In genomic region chr5:54518146-54519082, GRCh38 we compare ENCODE assay signal across 8 cellular contexts. TPM values are rescaled to one million over a fixed set of nuclear protein-coding genes. Genes with fewer than 3 reads are reported as not detected.
DNase-seq lines count a peak whose midpoint lies in the region; ATAC-seq and TF ChIP-seq lines count a peak whose summit lies in the region.

No MANE protein-coding gene starts in this region.

- POLR2A ChIA-PET in GM10248 (lab: Yijun Ruan, JAX): no interaction called here
- POLR2A ChIA-PET in naive thymus-derived CD4-positive, alpha-beta T cell (lab: Charles Lee): interaction anchor here (0.6 to 5.3 kb wide), 10 partner anchors 8 to 351 kb away, joined by 3 to 54 read pairs (median 6); no protein-coding TSS in a partner anchor

- peak overlapping the region in 9 of 10 donors; percentile 82 to 94 (median 92) for H3K4me3 Mint-ChIP-seq in naive thymus-derived CD4-positive, alpha-beta T cell

- H3K36me3 Mint-ChIP-seq in naive thymus-derived CD4-positive, alpha-beta T cell: peaks cover 0 to 38% (median 3%) of the 10 kb centered on the region in 5 donors

- H3K27me3 ChIP-seq in esophagus (ENCODE audit: control insufficient read depth in 1 of 2, insufficient read depth in 2 of 2, low read length in 2 of 2): no peaks in the 10 kb centered on the region
- H3K27me3 ChIP-seq in naive thymus-derived CD4-positive, alpha-beta T cell (ENCODE audit: control insufficient read depth in 2 of 2, insufficient read depth in 2 of 2, low read length in 2 of 2): no peaks in the 10 kb centered on the region
- H3K27me3 ChIP-seq in stomach: no peaks in the 10 kb centered on the region

- peak overlapping the region in 3 of 9 donors; percentile 53 to 60 (median 59) for H3K27ac Mint-ChIP-seq in naive thymus-derived CD4-positive, alpha-beta T cell

- DNase-seq in GM10248 (ENCODE audit: extremely low spot score) (peak; percentile 58), HFF-Myc (ENCODE audit: extremely low read depth, low read depth) (no peak), NCI-H2171 treated with DMSO at 0.1 percent for 48 hours (lab: John Stamatoyannopoulos, UW) (peak; percentile 62), activated T-cell treated with anti-CD3 and anti-CD28 coated beads for 24 hours (ENCODE audit: low read depth) (peak; percentile 37), stomach (peak; percentile 70), NCI-H510A treated with DMSO at 0.1 percent for 48 hours (lab: John Stamatoyannopoulos, UW) (no peak)
- DNase-seq in naive thymus-derived CD4-positive, alpha-beta T cell: peak; percentile 31 to 69 (median 56)

- peak; percentile 55 for ATAC-seq in naive thymus-derived CD4-positive, alpha-beta T cell

- H3K27me3 Mint-ChIP-seq in naive thymus-derived CD4-positive, alpha-beta T cell: peaks cover 0 to 26% (median 0%) of the 10 kb centered on the region in 5 donors

- CTCF ChIA-PET in GM10248 (lab: Yijun Ruan, JAX): interaction anchor here (0.6 to 4.9 kb wide), 32 partner anchors 9 to 641 kb away, joined by 3 to 88 read pairs (median 5); partner anchors contain the start of gene GPX8
- CTCF ChIA-PET in naive thymus-derived CD4-positive, alpha-beta T cell (lab: Charles Lee): interaction anchor here (0.6 to 5.1 kb wide), 24 partner anchors 8 to 641 kb away, joined by 3 to 103 read pairs (median 5); partner anchors contain the start of gene GPX8

- H3K4me1 Mint-ChIP-seq in naive thymus-derived CD4-positive, alpha-beta T cell: peaks cover 36 to 53% (median 42%) of the 10 kb centered on the region in 7 donors

- H3K9me3 ChIP-seq in esophagus (ENCODE audit: control insufficient read depth in 2 of 2, insufficient read depth in 1 of 2, low read depth in 1 of 2, low read length in 1 of 2) (peaks cover 0 to 5% of the 10 kb centered on the region in 2 donors), stomach (no peaks in the 10 kb centered on the region)
- H3K9me3 ChIP-seq in naive thymus-derived CD4-positive, alpha-beta T cell (ENCODE audit: control insufficient read depth in 2 of 3, low read length in 3 of 3): no peaks in the 10 kb centered on the region

- peaks cover 8 to 21% of the 10 kb centered on the region in 2 donors for H3K4me1 ChIP-seq in esophagus (ENCODE audit: control insufficient read depth in 2 of 2, insufficient read depth in 2 of 2, low read length in 1 of 2)
- H3K4me1 ChIP-seq in naive thymus-derived CD4-positive, alpha-beta T cell (ENCODE audit: control insufficient read depth in 2 of 2, insufficient read depth in 2 of 2, low read length in 2 of 2): peaks cover 28 to 43% of the 10 kb centered on the region in 2 donors
- peaks cover 24 to 56% (median 44%) of the 10 kb centered on the region in 4 donors for H3K4me1 ChIP-seq in stomach

- no peaks in the 10 kb centered on the region for H3K9me3 Mint-ChIP-seq in naive thymus-derived CD4-positive, alpha-beta T cell

- peak overlapping the region; percentile 59 for H3K4me3 ChIP-seq in HFF-Myc (replicated peaks; ENCODE audit: low read depth, low read length)
- H3K4me3 ChIP-seq in esophagus (ENCODE audit: low read depth in 1 of 2, low read length in 2 of 2): peak overlapping the region; percentile 82 to 96
- H3K4me3 ChIP-seq in naive thymus-derived CD4-positive, alpha-beta T cell (ENCODE audit: low read length): peak overlapping the region; percentile 62
- H3K4me3 ChIP-seq in stomach: peak overlapping the region; percentile 85 to 100 (median 98)

- TF ChIP-seq CTCF in GM10248 (IDR thresholded peaks at IDR 0.05; ENCODE audit: control extremely low read depth, extremely low read depth, low read depth, missing control alignments): peak; percentile 25
- TF ChIP-seq CTCF in HFF-Myc (IDR thresholded peaks at IDR 0.05; ENCODE audit: low read depth, low read length, missing control alignments): no peak
- TF ChIP-seq CTCF in stomach (IDR thresholded peaks at IDR 0.05): no peak

- H3K27ac ChIP-seq in esophagus (ENCODE audit: low read depth in 2 of 2, low read length in 1 of 2) (peak overlapping the region; percentile 91 to 95), stomach (peak overlapping the region; percentile 95 to 98 (median 96))
- H3K27ac ChIP-seq in naive thymus-derived CD4-positive, alpha-beta T cell (ENCODE audit: low read depth, low read length): peak overlapping the region; percentile 83

- no peak for TF ChIP-seq EP300 in stomach (IDR thresholded peaks at IDR 0.05)

- H3K36me3 ChIP-seq in esophagus (ENCODE audit: control insufficient read depth in 2 of 2, insufficient read depth in 2 of 2, low read length in 1 of 2): peaks cover 0 to 4% of the 10 kb centered on the region in 2 donors
- H3K36me3 ChIP-seq in naive thymus-derived CD4-positive, alpha-beta T cell (ENCODE audit: control insufficient read depth in 2 of 3, insufficient read depth in 3 of 3, low read length in 3 of 3): peaks cover 0 to 3% (median 0%) of the 10 kb centered on the region in 3 experiments
- H3K36me3 ChIP-seq in stomach: peaks cover 0 to 5% (median 0%) of the 10 kb centered on the region in 4 donors

- TF ChIP-seq POLR2A in stomach (IDR thresholded peaks at IDR 0.05): no peak

- intact Hi-C loops in naive thymus-derived CD4-positive, alpha-beta T cell (cut with micrococcal nuclease): loop anchor here (1.0 to 5.0 kb wide), 6 partner anchors 14 to 1194 kb away; partner anchors contain the start of genes CDC20B (in 1 of the 2), DHX29 (in 1 of the 2), GZMA (in 1 of the 2) and MTREX (in 1 of the 2)
- intact Hi-C loops in stomach (cut with DNase I; ENCODE audit: low total_unique reads): loop anchor here (5.0 kb wide), 1 partner anchor 329 kb away; no protein-coding TSS in a partner anchor

- WGBS in esophagus, 2 donors: 27 to 29% methylated on average over 86 to 99 of the region's 99 CpGs
- WGBS in stomach, 5 donors: 22 to 63% (median 25%) methylated on average over 13 to 99 of the region's 99 CpGs

RNA-seq across cellular contexts. Expression of gene SNX18, which starts 0.9 kb away (rescaled TPM):
- polyA plus RNA-seq in esophagus (1 to 10 TPM; 3.7 to 6.6 TPM), stomach (10 to 100 TPM in 2 of 3 donors, 1 to 10 TPM in 1; 4.4 to 14.2 (median 12.5) TPM)
- total RNA-seq in naive thymus-derived CD4-positive, alpha-beta T cell: 10 to 100 TPM; 14.3 to 40.9 (median 28.1) TPM
- 1 to 10 TPM; 3.2 to 3.7 TPM for polyA plus RNA-seq in naive thymus-derived CD4-positive, alpha-beta T cell
- total RNA-seq in stomach: 10 to 100 TPM; 23.9 to 77.9 (median 40.4) TPM

Comparison
In these comparisons a context has a peak if more than half of its experiments do, and no peak if none do; other contexts are left out.
1. DNase-seq: peak in GM10248 (single experiment), NCI-H2171 treated with DMSO at 0.1 percent for 48 hours (single experiment), activated T-cell treated with anti-CD3 and anti-CD28 coated beads for 24 hours (single experiment), naive thymus-derived CD4-positive, alpha-beta T cell (9 of 9) and stomach (single experiment); none in HFF-Myc (single experiment) and NCI-H510A treated with DMSO at 0.1 percent for 48 hours (single experiment).
2. Peak in every context shown above with its lines, with median percentiles within 50 percentile points of each other: H3K4me3 ChIP-seq and H3K27ac ChIP-seq.